1 cellular context compared by ENCODE assay signal in genomic region chr1:65524931-65525296, GRCh38.
TF ChIP-seq lines count a peak whose summit lies in the region.

No MANE protein-coding gene starts in this region.

TF ChIP-seq in WTC11, 78 proteins besides CTCF, POLR2A, EP300 and RAD21 (continued from another document):
- TF ChIP-seq HMGXB4 (CRISPR knock-in tag; IDR thresholded peaks at IDR 0.05) = no peak
- no peak for TF ChIP-seq PRRX2 (CRISPR knock-in tag; IDR thresholded peaks at IDR 0.05)
TF ChIP-seq in WTC11: peak in this region for 0.
